Comparison of ENCODE assay signal across 8 cellular contexts in the genomic region with DNA sequence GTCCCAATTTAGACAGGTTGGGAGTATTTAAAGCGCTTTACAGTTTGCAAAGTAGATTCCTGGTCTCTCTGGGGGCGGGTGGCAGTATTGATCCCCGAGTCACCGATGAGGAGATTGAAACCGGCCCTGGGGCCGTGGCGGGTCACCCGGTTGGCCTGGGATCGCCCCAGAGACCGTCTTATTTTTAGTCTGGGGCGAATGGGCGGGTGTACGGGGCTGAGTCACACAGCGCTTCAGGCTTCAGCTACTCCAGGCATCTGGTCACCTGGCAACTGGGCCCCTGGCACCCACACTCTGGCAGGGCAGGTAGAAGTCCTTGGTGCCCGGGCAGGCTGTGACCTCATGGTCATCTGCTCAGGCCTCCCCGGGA. TPM values are rescaled to one million over a fixed set of nuclear protein-coding genes. Genes with fewer than 3 reads are reported as not detected.
A peak's percentile ranks its signal among the peaks of the same experiment; 100 is the strongest.
DNase-seq lines count a peak whose midpoint lies in the region; ATAC-seq and TF ChIP-seq lines count a peak whose summit lies in the region.

No MANE protein-coding gene starts in this region.

- ATAC-seq in HG03460 (IDR thresholded peaks at IDR 0.05; ENCODE audit: unreplicated experiment) (peak; percentile 9), GM18868 (IDR thresholded peaks at IDR 0.05; ENCODE audit: unreplicated experiment) (no peak)

- intact Hi-C loops in activated CD4-positive, alpha-beta T cell treated with anti-CD3 and anti-CD28 coated beads, Interleukin-2, amount 10 ng/mL, durations not matched to agents 24 days and 14 days (cut with micrococcal nuclease), result no loop called here

- no peaks in the 10 kb centered on the region for H3K9me3 ChIP-seq in tibial nerve

- peaks cover 6% of the 10 kb centered on the region for H3K36me3 Mint-ChIP-seq in activated CD4-positive, alpha-beta T cell treated with anti-CD3 and anti-CD28 coated beads, Interleukin-2, amount 10 ng/mL, durations not matched to agents 24 days and 14 days (ENCODE audit: low read depth)

- peak overlapping the region; percentile 72 to 87 (median 78) for H3K4me3 ChIP-seq in tibial nerve

- peaks cover 0 to 55% (median 37%) of the 10 kb centered on the region in 4 donors for H3K4me1 ChIP-seq in tibial nerve

- no peak for TF ChIP-seq POLR2A in tibial nerve (IDR thresholded peaks at IDR 0.05)

- DNase-seq in GM10266 (ENCODE audit: extremely low spot score) (peak; percentile 81), epithelial cell of prostate (ENCODE audit: low read depth, low spot score) (no peak), mucosa of gallbladder (ENCODE audit: low spot score) (peak; percentile 54), tibial nerve (ENCODE audit: low spot score in 2 of 2) (no peak), mesenteric fat pad (ENCODE audit: low spot score) (no peak)
- DNase-seq in activated CD4-positive, alpha-beta T cell treated with anti-CD3 and anti-CD28 coated beads, Interleukin-2, amount 10 ng/mL, durations not matched to agents 24 days and 14 days, result peak; percentile 77

- TF ChIP-seq EP300 in tibial nerve (IDR thresholded peaks at IDR 0.05), result no peak

- TF ChIP-seq CTCF in GM10266 (IDR thresholded peaks at IDR 0.05; ENCODE audit: control insufficient read depth, insufficient read depth, low read depth, missing control alignments) (no peak), tibial nerve (IDR thresholded peaks at IDR 0.05) (no peak)

- H3K27ac Mint-ChIP-seq in activated CD4-positive, alpha-beta T cell treated with anti-CD3 and anti-CD28 coated beads, Interleukin-2, amount 10 ng/mL, durations not matched to agents 24 days and 14 days, result peak overlapping the region; percentile 80

- no peaks in the 10 kb centered on the region for H3K27me3 Mint-ChIP-seq in activated CD4-positive, alpha-beta T cell treated with anti-CD3 and anti-CD28 coated beads, Interleukin-2, amount 10 ng/mL, durations not matched to agents 24 days and 14 days

- no peaks in the 10 kb centered on the region for H3K27me3 ChIP-seq in tibial nerve

- H3K9me3 Mint-ChIP-seq in activated CD4-positive, alpha-beta T cell treated with anti-CD3 and anti-CD28 coated beads, Interleukin-2, amount 10 ng/mL, durations not matched to agents 24 days and 14 days, result no peaks in the 10 kb centered on the region

- H3K4me1 Mint-ChIP-seq in activated CD4-positive, alpha-beta T cell treated with anti-CD3 and anti-CD28 coated beads, Interleukin-2, amount 10 ng/mL, durations not matched to agents 24 days and 14 days, result peaks cover 29% of the 10 kb centered on the region

- peak overlapping the region; percentile 85 for H3K4me3 Mint-ChIP-seq in activated CD4-positive, alpha-beta T cell treated with anti-CD3 and anti-CD28 coated beads, Interleukin-2, amount 10 ng/mL, durations not matched to agents 24 days and 14 days

- WGBS in tibial nerve, 2 donors, result 0 to 2% methylated on average over 7 to 16 of the region's 16 CpGs

- H3K36me3 ChIP-seq in tibial nerve, result peaks cover 0 to 41% (median 10%) of the 10 kb centered on the region in 3 donors

- H3K27ac ChIP-seq in epithelial cell of prostate (peak overlapping the region; percentile 99), tibial nerve (peak overlapping the region; percentile 62 to 99 (median 88))

RNA-seq across cellular contexts. Expression of a gene that starts 0.7 kb away (rescaled TPM):
- total RNA-seq in activated CD4-positive, alpha-beta T cell treated with anti-CD3 and anti-CD28 coated beads, Interleukin-2, amount 10 ng/mL, durations not matched to agents 24 days and 14 days, result 4.3 and 6.0 TPM in 2 replicates
- total RNA-seq in mucosa of gallbladder (22.8 TPM), tibial nerve (10 to 100 TPM; 16.2 to 31.7 (median 20.4) TPM), mesenteric fat pad (4.6 TPM)

RNA-seq across cellular contexts. Expression of a gene that starts 2.6 kb away (rescaled TPM):
- 266 and 275 TPM in 2 replicates for total RNA-seq in activated CD4-positive, alpha-beta T cell treated with anti-CD3 and anti-CD28 coated beads, Interleukin-2, amount 10 ng/mL, durations not matched to agents 24 days and 14 days
- total RNA-seq in mucosa of gallbladder (290 TPM), tibial nerve (100 to 1,000 TPM; 284 to 466 (median 335) TPM), mesenteric fat pad (269 TPM)

RNA-seq across cellular contexts. Expression of a gene that starts 35.7 kb away (rescaled TPM):
- total RNA-seq in activated CD4-positive, alpha-beta T cell treated with anti-CD3 and anti-CD28 coated beads, Interleukin-2, amount 10 ng/mL, durations not matched to agents 24 days and 14 days, result 23.1 and 23.5 TPM in 2 replicates
- total RNA-seq in mucosa of gallbladder, result 19.6 TPM
- 10 to 100 TPM; 20.9 to 30.2 (median 27.9) TPM for total RNA-seq in tibial nerve
- total RNA-seq in mesenteric fat pad, result 12.0 TPM

RNA-seq across cellular contexts. Expression of a gene that starts 53.7 kb away (rescaled TPM):
- total RNA-seq in activated CD4-positive, alpha-beta T cell treated with anti-CD3 and anti-CD28 coated beads, Interleukin-2, amount 10 ng/mL, durations not matched to agents 24 days and 14 days, result 75.4 and 88.2 TPM in 2 replicates
- total RNA-seq in mucosa of gallbladder, result 25.6 TPM
- total RNA-seq in tibial nerve, result 10 to 100 TPM; 47.9 to 92.4 (median 63.5) TPM
- total RNA-seq in mesenteric fat pad, result 34.1 TPM

RNA-seq across cellular contexts. Expression of a gene that starts 54.0 kb away (rescaled TPM):
- 17.3 and 17.7 TPM in 2 replicates for total RNA-seq in activated CD4-positive, alpha-beta T cell treated with anti-CD3 and anti-CD28 coated beads, Interleukin-2, amount 10 ng/mL, durations not matched to agents 24 days and 14 days
- total RNA-seq in mucosa of gallbladder, result 19.4 TPM
- 10 to 100 TPM; 11.4 to 13.5 (median 12.7) TPM for total RNA-seq in tibial nerve
- 14.3 TPM for total RNA-seq in mesenteric fat pad

Comparison
In these comparisons a context has a peak if more than half of its experiments do, and no peak if none do; other contexts are left out.
1. DNase-seq: peak in GM10266 (single experiment), activated CD4-positive, alpha-beta T cell treated with anti-CD3 and anti-CD28 coated beads, Interleukin-2, amount 10 ng/mL, durations not matched to agents 24 days and 14 days (single experiment) and mucosa of gallbladder (single experiment); none in epithelial cell of prostate (single experiment), tibial nerve (0 of 2) and mesenteric fat pad (single experiment).